In genomic region chr13:47064381-47064780, GRCh38 we compare ENCODE assay signal across 20 cellular contexts.
A peak's percentile ranks its signal among the peaks of the same experiment; 100 is the strongest.
DNase-seq lines count a peak whose midpoint lies in the region; ATAC-seq, FAIRE-seq and TF ChIP-seq lines count a peak whose summit lies in the region.
"Had no signal": no experiment of that assay in that cellular context is flagged by ENCODE, and none has a peak within 500 bp of the region (broad histone marks: within the 10 kb centered on the region; RNA-seq: fewer than 3 reads in every experiment).

No MANE protein-coding gene starts in this region.

- no peak overlapping the region for H2BK15ac ChIP-seq in mesenchymal stem cell (ENCODE audit: low read depth, poor library complexity, severe bottlenecking)

- H3K4me2 ChIP-seq in mesenchymal stem cell (ENCODE audit: low read length, poor library complexity, severe bottlenecking), result no peak overlapping the region
- no peak overlapping the region for H3K4me2 ChIP-seq in trophoblast cell (ENCODE audit: low read length)
- H3K4me2 ChIP-seq: A549; BLaER1 treated with 17β-estradiol and CSF1 and Interleukin-3, amounts not matched to agents 10 nM and 100 nM had no signal

- H3K4me1 ChIP-seq in mesenchymal stem cell (ENCODE audit: control insufficient read depth, insufficient read depth, low read depth, low read length), result no peaks in the 10 kb centered on the region
- no peaks in the 10 kb centered on the region for H3K4me1 ChIP-seq in trophoblast cell (ENCODE audit: control insufficient read depth in 1 of 2, insufficient read depth in 2 of 2, low read length in 2 of 2)
- H3K4me1 ChIP-seq in right cardiac atrium (ENCODE audit: control insufficient read depth, insufficient read depth, low read length), result no peaks in the 10 kb centered on the region
- H3K4me1 ChIP-seq: A549, Caco-2 had no signal

- no peak overlapping the region for H4K12ac ChIP-seq in trophoblast cell (ENCODE audit: low read depth, low read length)

- DNase-seq in GM12892 (ENCODE audit: insufficient read length) (no peak), mesenchymal stem cell (no peak), trophoblast cell (no peak), right cardiac atrium (no peak)
- DNase-seq: AML-193; Caco-2; Calu3; CD4-positive, alpha-beta T cell; CD8-positive, alpha-beta T cell; DMS79 treated with DMSO at 0.1 percent for 48 hours; GF-D8 had no signal

- no peak overlapping the region for H3K9ac ChIP-seq in mesenchymal stem cell (ENCODE audit: low read length)
- H3K9ac ChIP-seq in trophoblast cell (ENCODE audit: low read length), result peak overlapping the region; percentile 27
- H3K9ac ChIP-seq: BLaER1 treated with 17β-estradiol and CSF1 and Interleukin-3, amounts not matched to agents 10 nM and 100 nM had no signal

- H3K4me3 ChIP-seq in mesenchymal stem cell (ENCODE audit: insufficient read depth in 1 of 2, low read depth in 1 of 2, low read length in 2 of 2) (no peak overlapping the region), trophoblast cell (ENCODE audit: low read depth, low read length) (no peak overlapping the region), right cardiac atrium (ENCODE audit: low read length) (no peak overlapping the region)
- H3K4me3 ChIP-seq: A549; BLaER1 treated with 17β-estradiol and CSF1 and Interleukin-3, amounts not matched to agents 10 nM and 100 nM had no signal

- H3K9me3 ChIP-seq in mesenchymal stem cell (ENCODE audit: control insufficient read depth, low read length) (peaks cover 14% of the 10 kb centered on the region), trophoblast cell (ENCODE audit: insufficient read depth, low read depth, low read length) (no peaks in the 10 kb centered on the region), right cardiac atrium (ENCODE audit: control insufficient read depth, low read length) (no peaks in the 10 kb centered on the region)
- H3K9me3 ChIP-seq: A549, Caco-2 had no signal

- H3K27ac ChIP-seq in mesenchymal stem cell (ENCODE audit: low read length, poor library complexity, severe bottlenecking) (no peak overlapping the region), trophoblast cell (ENCODE audit: low read depth, low read length) (no peak overlapping the region), right cardiac atrium (ENCODE audit: low read length) (no peak overlapping the region)
- H3K27ac ChIP-seq: 22Rv1; A549; BLaER1 treated with 17β-estradiol and CSF1 and Interleukin-3, amounts not matched to agents 10 nM and 100 nM; C4-2B had no signal

- no peaks in the 10 kb centered on the region for H3K27me3 ChIP-seq in mesenchymal stem cell (ENCODE audit: control insufficient read depth in 1 of 2, insufficient read depth in 1 of 2, low read length in 2 of 2)
- H3K27me3 ChIP-seq in trophoblast cell (ENCODE audit: insufficient read depth, low read length), result no peaks in the 10 kb centered on the region
- no peaks in the 10 kb centered on the region for H3K27me3 ChIP-seq in right cardiac atrium (ENCODE audit: control insufficient read depth, insufficient read depth)

- H4K91ac ChIP-seq in mesenchymal stem cell (ENCODE audit: low read length), result no peak overlapping the region
- H4K91ac ChIP-seq in trophoblast cell (ENCODE audit: low read depth, low read length), result no peak overlapping the region

- H2AK5ac ChIP-seq in mesenchymal stem cell (ENCODE audit: low read length, severe bottlenecking) (no peak overlapping the region), trophoblast cell (ENCODE audit: low read length) (no peak overlapping the region)

- H2BK120ac ChIP-seq in mesenchymal stem cell (ENCODE audit: low read depth, low read length), result no peak overlapping the region
- H2BK120ac ChIP-seq in trophoblast cell (ENCODE audit: insufficient read depth, low read length, poor library complexity), result no peak overlapping the region

- H3K36me3 ChIP-seq in mesenchymal stem cell (ENCODE audit: control insufficient read depth in 1 of 2, insufficient read depth in 2 of 2, low read depth in 1 of 2, low read length in 2 of 2), result no peaks in the 10 kb centered on the region
- H3K36me3 ChIP-seq in trophoblast cell (ENCODE audit: control insufficient read depth in 1 of 2, insufficient read depth in 2 of 2, low read length in 2 of 2), result no peaks in the 10 kb centered on the region
- H3K36me3 ChIP-seq: BLaER1 treated with 17β-estradiol and CSF1 and Interleukin-3, amounts not matched to agents 10 nM and 100 nM had no signal

- TF ChIP-seq POLR2A in GM12892 (IDR thresholded peaks at IDR 0.05; ENCODE audit: low read depth, low read length), result no peak

- H3K79me1 ChIP-seq in mesenchymal stem cell (replicated peaks; ENCODE audit: low read length, poor library complexity, severe bottlenecking) (no peaks in the 10 kb centered on the region), trophoblast cell (ENCODE audit: low read length) (no peaks in the 10 kb centered on the region)

- H3K23ac ChIP-seq in mesenchymal stem cell (ENCODE audit: low read length in 2 of 2) (no peak overlapping the region), trophoblast cell (ENCODE audit: low read length) (no peak overlapping the region)

- 100% methylated on average over 1 of the region's 2 CpGs for WGBS in mesenchymal stem cell
- WGBS in trophoblast cell (ENCODE audit: extremely low coverage, insufficient coverage, insufficient read length), result no CpG with 5 or more reads among the region's 2 CpGs
- WGBS in right cardiac atrium, result 72% methylated on average over 2 of the region's 2 CpGs

- no peak overlapping the region for H3K18ac ChIP-seq in mesenchymal stem cell (ENCODE audit: low read depth in 1 of 2, low read length in 2 of 2)
- no peak overlapping the region for H3K18ac ChIP-seq in trophoblast cell (ENCODE audit: low read length)

- no peaks in the 10 kb centered on the region for H3K79me2 ChIP-seq in trophoblast cell (ENCODE audit: control insufficient read depth, insufficient read depth, low read length, poor library complexity)

- H2BK12ac ChIP-seq in mesenchymal stem cell (ENCODE audit: low read length in 2 of 2), result no peak overlapping the region
- no peak overlapping the region for H2BK12ac ChIP-seq in trophoblast cell (ENCODE audit: low read length)

- FAIRE-seq in GM12892 (lab: Jason Lieb, UNC), result peak; percentile 9
- FAIRE-seq: A549, D721Med, G401.6, GM12891, GM18507 had no signal

- H2AFZ ChIP-seq in mesenchymal stem cell (ENCODE audit: low read depth, low read length) (peak overlapping the region; percentile 61), trophoblast cell (ENCODE audit: insufficient read depth, low read length, poor library complexity) (no peak overlapping the region)

- ATAC-seq in right cardiac atrium, result no peak
- ATAC-seq in HG02798 (IDR thresholded peaks at IDR 0.05; ENCODE audit: poor library complexity, unreplicated experiment), result no peak
- ATAC-seq: A549; CD8-positive, alpha-beta T cell had no signal

- no peak overlapping the region for H3K4ac ChIP-seq in mesenchymal stem cell (ENCODE audit: low read depth in 1 of 2, low read length in 2 of 2)
- no peak overlapping the region for H3K4ac ChIP-seq in trophoblast cell (ENCODE audit: low read depth, low read length)

- H3K14ac ChIP-seq in mesenchymal stem cell (ENCODE audit: low read length in 2 of 2) (peak overlapping the region in 1 of 2 experiments; percentile 15), trophoblast cell (ENCODE audit: low read length) (no peak overlapping the region)

- H2BK5ac ChIP-seq in mesenchymal stem cell (ENCODE audit: low read depth, low read length, poor library complexity, severe bottlenecking), result no peak overlapping the region
- H2BK5ac ChIP-seq in trophoblast cell (ENCODE audit: low read depth, low read length, poor library complexity), result no peak overlapping the region

- intact Hi-C loops in right cardiac atrium (cut with DNase I), result no loop called here

- H4K8ac ChIP-seq in mesenchymal stem cell (ENCODE audit: low read length) (no peak overlapping the region), trophoblast cell (ENCODE audit: low read depth, low read length) (no peak overlapping the region)
